23 cellular contexts compared by ENCODE assay signal in the genomic region with DNA sequence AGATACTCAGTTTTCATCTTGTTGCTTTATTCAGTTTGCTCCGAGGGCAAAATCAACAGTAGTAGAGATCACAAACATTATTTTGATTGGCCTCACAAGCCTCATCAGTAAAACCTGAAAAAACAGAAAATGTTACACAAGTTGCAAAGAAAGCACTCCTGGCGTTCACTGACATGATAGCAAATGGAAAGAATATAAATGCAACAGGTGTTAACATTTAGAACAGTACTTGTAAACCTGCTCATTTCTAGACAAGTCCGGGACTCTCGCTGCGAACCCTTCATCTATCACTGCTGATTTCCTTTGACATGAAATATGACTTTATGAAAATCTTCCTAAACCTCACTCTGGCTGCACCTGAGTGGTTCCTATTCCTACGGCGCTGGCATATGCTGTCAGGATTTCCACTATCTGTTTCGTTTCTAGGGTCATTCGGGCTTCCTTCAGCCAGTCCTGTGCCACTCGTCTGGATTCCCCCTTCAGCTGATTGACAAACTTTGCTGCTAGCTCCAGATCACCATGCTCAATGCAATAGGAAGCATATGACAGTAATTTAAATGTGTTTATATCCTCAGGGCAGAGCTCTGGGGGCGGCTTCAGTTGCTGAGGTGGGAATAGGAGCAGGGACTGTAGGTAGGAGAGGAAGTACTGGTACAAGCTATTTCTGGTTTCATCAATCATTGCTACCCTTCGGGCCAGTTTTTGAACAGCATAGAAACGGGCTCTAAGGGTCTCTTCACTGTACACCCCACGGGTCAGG. TPM values are rescaled to one million over a fixed set of nuclear protein-coding genes. Genes with fewer than 3 reads are reported as not detected.
DNase-seq lines count a peak whose midpoint lies in the region; ATAC-seq, FAIRE-seq and TF ChIP-seq lines count a peak whose summit lies in the region.
"Had no signal": no experiment of that assay in that cellular context is flagged by ENCODE, and none has a peak within 500 bp of the region (broad histone marks: within the 10 kb centered on the region; RNA-seq: fewer than 3 reads in every experiment).

No MANE protein-coding gene starts in this region.

- no peak overlapping the region for H3K27ac ChIP-seq in HepG2 (ENCODE audit: extremely low read length, insufficient read depth, low read length)
- H3K27ac ChIP-seq in Karpas-422 (ENCODE audit: low read length), result no peak overlapping the region
- H3K27ac ChIP-seq: adrenal gland, dorsolateral prefrontal cortex, left ventricle myocardium inferior, Peyer's patch, SJSA1, WERI-Rb-1 had no signal

- H3K4me2 ChIP-seq in HepG2 (ENCODE audit: low read depth, low read length), result no peak overlapping the region
- H3K4me2 ChIP-seq in Karpas-422 (ENCODE audit: low read depth, low read length, poor library complexity, severe bottlenecking), result no peak overlapping the region
- H3K4me2 ChIP-seq: smooth muscle cell had no signal

- H3K36me3 Mint-ChIP-seq in CD14-positive monocyte (peaks cover 69 to 76% of the 10 kb centered on the region in 2 donors), Calu3 (ENCODE audit: insufficient read depth, unreplicated experiment) (peaks cover 62% of the 10 kb centered on the region)
- peaks cover 45% of the 10 kb centered on the region for H3K36me3 Mint-ChIP-seq in activated CD8-positive, alpha-beta T cell treated with anti-CD3 and anti-CD28 coated beads for 36 hours (ENCODE audit: low read depth)

- peaks cover 0 to 2% (median 0%) of the 10 kb centered on the region in 3 donors for H3K27me3 Mint-ChIP-seq in CD14-positive monocyte (ENCODE audit: low read depth in 3 of 3)
- no peaks in the 10 kb centered on the region for H3K27me3 Mint-ChIP-seq in Calu3 (ENCODE audit: unreplicated experiment)
- H3K27me3 Mint-ChIP-seq in activated CD8-positive, alpha-beta T cell treated with anti-CD3 and anti-CD28 coated beads for 36 hours, result no peaks in the 10 kb centered on the region

- in situ Hi-C loops in HepG2 (cut with HindIII; ENCODE audit: extremely low pct_ligation_motif_present, low pct_unique_long_range_greater_than_20kb) (no loop called here), HAP-1 (cut with MboI; ENCODE audit: low sequenced_read_pairs) (no loop called here)

- H3K79me2 ChIP-seq in HepG2 (ENCODE audit: insufficient read depth, low read length) (no peaks in the 10 kb centered on the region), Karpas-422 (ENCODE audit: low read length) (no peaks in the 10 kb centered on the region)

- DNase-seq in CD14-positive monocyte (ENCODE audit: low spot score) (no peak), Calu3 (no peak), HepG2 (ENCODE audit: low spot score) (no peak), COLO668 (lab: John Stamatoyannopoulos, UW; ENCODE audit: unreplicated experiment) (no peak), HAP-1 (ENCODE audit: low spot score in 2 of 2) (no peak), Karpas-422 (no peak), COR-L47 (lab: John Stamatoyannopoulos, UW) (no peak)
- no peak for DNase-seq in activated CD8-positive, alpha-beta T cell treated with anti-CD3 and anti-CD28 coated beads for 36 hours
- DNase-seq: activated CD8-positive, alpha-beta memory T cell treated with anti-CD3 and anti-CD28 coated beads for 24 hours; adrenal gland; dorsolateral prefrontal cortex; immature natural killer cell; KG1; left ventricle myocardium inferior; mucosa of descending colon; NCI-H187; NCI-H82; Peyer's patch; stimulated activated CD4-positive, alpha-beta T cell treated with anti-CD3 and anti-CD28 coated beads, Interleukin-4, amount 100 ng/mL, for 24 hours; WERI-Rb-1 had no signal

- 98% methylated on average over 14 of the region's 14 CpGs for WGBS in HepG2 (ENCODE audit: low lambda C conversion rate)

- no peak for TF ChIP-seq CTCF in CD14-positive monocyte (IDR thresholded peaks at IDR 0.05)
- TF ChIP-seq CTCF in Calu3 (IDR thresholded peaks at IDR 0.05; ENCODE audit: unreplicated experiment), result no peak
- no peak for TF ChIP-seq CTCF in activated CD8-positive, alpha-beta T cell treated with anti-CD3 and anti-CD28 coated beads for 36 hours (IDR thresholded peaks at IDR 0.05)
- TF ChIP-seq CTCF in HepG2 (CRISPR knock-in tag; IDR thresholded peaks at IDR 0.05), result no peak

- no peak for FAIRE-seq in HepG2 (lab: Jason Lieb, UNC)
- FAIRE-seq: G401.6 had no signal

- no peak for ATAC-seq in activated CD8-positive, alpha-beta T cell treated with anti-CD3 and anti-CD28 coated beads for 36 hours
- peak; percentile 8 for ATAC-seq in HepG2
- ATAC-seq: mucosa of descending colon had no signal

- TF ChIP-seq POLR2A in HepG2 (IDR thresholded peaks at IDR 0.05; ENCODE audit: insufficient read depth in 1 of 2, low read depth in 2 of 2, low read length in 2 of 2), result no peak

- H3K27me3 ChIP-seq in HepG2 (ENCODE audit: control insufficient read depth in 1 of 2, insufficient read depth in 2 of 2, low read length in 2 of 2) (no peaks in the 10 kb centered on the region), HAP-1 (ENCODE audit: low read depth) (no peaks in the 10 kb centered on the region), Karpas-422 (ENCODE audit: low read length) (no peaks in the 10 kb centered on the region)
- H3K27me3 ChIP-seq: adrenal gland, dorsolateral prefrontal cortex, Peyer's patch, SJSA1 had no signal

- POLR2A ChIA-PET in activated CD8-positive, alpha-beta T cell treated with anti-CD3 and anti-CD28 coated beads for 36 hours (lab: Charles Lee), result interaction anchor here (0.9 to 1.2 kb wide), 4 partner anchors 10 to 38 kb away, joined by 3 to 5 read pairs (median 4); a partner anchor contains a TSS
- POLR2A ChIA-PET in HepG2 (lab: Yijun Ruan, JAX), result interaction anchor here (1.5 kb wide), 1 partner anchor 15 kb away, joined by 3 read pairs; no protein-coding TSS in a partner anchor

- no peak for TF ChIP-seq RAD21 in HepG2 (CRISPR knock-in tag; IDR thresholded peaks at IDR 0.05)

- peaks cover 20% of the 10 kb centered on the region for H3K4me1 ChIP-seq in HepG2 (ENCODE audit: insufficient read depth, low read length)
- H3K4me1 ChIP-seq in HAP-1, result no peaks in the 10 kb centered on the region
- H3K4me1 ChIP-seq in Karpas-422 (ENCODE audit: low read length), result no peaks in the 10 kb centered on the region
- H3K4me1 ChIP-seq: adrenal gland, Peyer's patch, SJSA1 had no signal

- TF ChIP-seq EP300 in HepG2 (IDR thresholded peaks at IDR 0.05; ENCODE audit: low read depth in 2 of 2, low read length in 2 of 2) (no peak), HepG2 (CRISPR knock-in tag; IDR thresholded peaks at IDR 0.05; ENCODE audit: borderline replicate concordance) (no peak)

- H2AFZ ChIP-seq in HepG2 (ENCODE audit: low read length) (no peak overlapping the region), Karpas-422 (ENCODE audit: low read length) (no peak overlapping the region)

- intact Hi-C loops in CD14-positive monocyte (cut with micrococcal nuclease), result no loop called here
- intact Hi-C loops in Calu3 (cut with micrococcal nuclease; ENCODE audit: unreplicated experiment), result no loop called here
- intact Hi-C loops in activated CD8-positive, alpha-beta T cell treated with anti-CD3 and anti-CD28 coated beads for 36 hours (cut with micrococcal nuclease), result no loop called here
- intact Hi-C loops in HepG2 (cut with micrococcal nuclease; ENCODE audit: unreplicated experiment), result loop anchor here (5.0 kb wide), 1 partner anchor 37 kb away; a partner anchor contains a TSS

- H3K4me1 Mint-ChIP-seq in CD14-positive monocyte (peaks cover 35% of the 10 kb centered on the region), Calu3 (ENCODE audit: low read depth, unreplicated experiment) (no peaks in the 10 kb centered on the region)
- H3K4me1 Mint-ChIP-seq in activated CD8-positive, alpha-beta T cell treated with anti-CD3 and anti-CD28 coated beads for 36 hours (ENCODE audit: low read depth), result peaks cover 13% of the 10 kb centered on the region
- H3K4me1 Mint-ChIP-seq: immature natural killer cell had no signal

- no peak overlapping the region for H3K4me3 ChIP-seq in HepG2 (replicated peaks in 1 of 3; ENCODE audit: insufficient read depth in 1 of 3, low read depth in 2 of 3, low read length in 3 of 3)
- H3K4me3 ChIP-seq in HAP-1, result no peak overlapping the region
- H3K4me3 ChIP-seq in Karpas-422 (ENCODE audit: low read length), result no peak overlapping the region
- H3K4me3 ChIP-seq: adrenal gland, dorsolateral prefrontal cortex, left ventricle myocardium inferior, mucosa of descending colon, Peyer's patch, SJSA1, smooth muscle cell had no signal

- H3K36me3 ChIP-seq in HepG2 (replicated peaks in 1 of 2; ENCODE audit: control insufficient read depth in 1 of 2, insufficient read depth in 2 of 2, low read length in 2 of 2), result peaks cover 22 to 69% of the 10 kb centered on the region in 2 experiments
- peaks cover 92% of the 10 kb centered on the region for H3K36me3 ChIP-seq in HAP-1 (replicated peaks)
- H3K36me3 ChIP-seq in Karpas-422 (ENCODE audit: insufficient read depth, low read length), result peaks cover 68% of the 10 kb centered on the region

- H3K9me2 ChIP-seq in Karpas-422 (replicated peaks; ENCODE audit: insufficient read depth, low read length), result no peaks in the 10 kb centered on the region

- peak overlapping the region; percentile 42 to 88 (median 75) for H3K27ac Mint-ChIP-seq in CD14-positive monocyte
- H3K27ac Mint-ChIP-seq in Calu3 (ENCODE audit: unreplicated experiment), result no peak overlapping the region
- H3K27ac Mint-ChIP-seq in activated CD8-positive, alpha-beta T cell treated with anti-CD3 and anti-CD28 coated beads for 36 hours, result peak overlapping the region; percentile 16

- H3K9me3 Mint-ChIP-seq in CD14-positive monocyte, result no peaks in the 10 kb centered on the region
- H3K9me3 Mint-ChIP-seq in Calu3 (ENCODE audit: low read depth, unreplicated experiment), result no peaks in the 10 kb centered on the region
- H3K9me3 Mint-ChIP-seq in activated CD8-positive, alpha-beta T cell treated with anti-CD3 and anti-CD28 coated beads for 36 hours, result no peaks in the 10 kb centered on the region
- H3K9me3 Mint-ChIP-seq: immature natural killer cell had no signal

- TSS peak; percentile 69 for BruUV-seq in Calu3 (replicated peaks; lab: Mats Ljungman, UMichigan)
- BruUV-seq in HepG2 (replicated peaks; lab: Mats Ljungman, UMichigan), result TSS peak; percentile 48

- no peak overlapping the region for H3K4me3 Mint-ChIP-seq in CD14-positive monocyte
- no peak overlapping the region for H3K4me3 Mint-ChIP-seq in Calu3 (ENCODE audit: low read depth, unreplicated experiment)
- H3K4me3 Mint-ChIP-seq in activated CD8-positive, alpha-beta T cell treated with anti-CD3 and anti-CD28 coated beads for 36 hours, result no peak overlapping the region
- H3K4me3 Mint-ChIP-seq: immature natural killer cell had no signal

- H3K9ac ChIP-seq in HepG2 (ENCODE audit: insufficient read depth, low read depth, low read length) (no peak overlapping the region), Karpas-422 (ENCODE audit: low read length) (no peak overlapping the region)

- CTCF ChIA-PET in Calu3 (lab: Charles Lee) (interaction anchor here (0.5 kb wide), 1 partner anchor 18 kb away, joined by 4 read pairs; no protein-coding TSS in a partner anchor), HepG2 (lab: Yijun Ruan, JAX; ENCODE audit: low intra/inter-chr PET ratio, low total read pairs) (no interaction called here)
- CTCF ChIA-PET in activated CD8-positive, alpha-beta T cell treated with anti-CD3 and anti-CD28 coated beads for 36 hours (lab: Charles Lee), result no interaction called here

- H4K20me1 ChIP-seq in HepG2 (ENCODE audit: insufficient read depth, low read length), result no peaks in the 10 kb centered on the region
- peaks cover 3% of the 10 kb centered on the region; the same call in 1 of the 2 replicates for H4K20me1 ChIP-seq in Karpas-422 (ENCODE audit: insufficient read depth, low read depth, low read length)

- no peaks in the 10 kb centered on the region for H3K9me3 ChIP-seq in HepG2 (ENCODE audit: low read length)
- no peaks in the 10 kb centered on the region for H3K9me3 ChIP-seq in HAP-1
- no peaks in the 10 kb centered on the region for H3K9me3 ChIP-seq in Karpas-422 (ENCODE audit: low read length)
- H3K9me3 ChIP-seq: adrenal gland, left ventricle myocardium inferior, mucosa of descending colon, Peyer's patch, SJSA1 had no signal

RNA-seq across cellular contexts. Expression of a gene that starts 38.1 kb away (rescaled TPM):
- polyA plus RNA-seq in CD14-positive monocyte, result 10 to 100 TPM; 14.0 to 17.8 TPM
- 113 and 126 TPM in 2 replicates for total RNA-seq in Calu3 (2022)
- total RNA-seq in activated CD8-positive, alpha-beta T cell treated with anti-CD3 and anti-CD28 coated beads for 36 hours, result 100 to 1,000 TPM; 180 to 191 TPM
- 309 and 342 TPM in 2 replicates for total RNA-seq in HepG2 (2016; rRNA removed; fragmentation: Illumina TruSeq; extraction: Trizol)
- 71.6 and 79.2 TPM in 2 replicates for total RNA-seq in HepG2 (2016; cell fraction: cytosol; rRNA removed; fragmentation: Illumina TruSeq; extraction: Trizol; ENCODE audit: low read depth)
- total RNA-seq in HepG2 (2016; cell fraction: insoluble cytoplasmic fraction; rRNA removed; fragmentation: Illumina TruSeq; extraction: Trizol), result 310 TPM in 2 replicates
- 58.3 and 77.0 TPM in 2 replicates for total RNA-seq in HepG2 (2016; cell fraction: membrane; rRNA removed; fragmentation: Illumina TruSeq; extraction: Trizol)
- total RNA-seq in HepG2 (2016; cell fraction: nucleus; rRNA removed; fragmentation: Illumina TruSeq; extraction: Trizol), result 445 and 480 TPM in 2 replicates
- 98.5 and 124 TPM in 2 replicates for polyA plus RNA-seq in HepG2 (2011; rRNA removed)
- 24.5 and 34.9 TPM in 2 replicates for polyA plus RNA-seq in HepG2 (2011; cell fraction: cytosol; rRNA removed)
- polyA plus RNA-seq in HepG2 (2011; cell fraction: nucleus; rRNA removed), result 236 and 278 TPM in 2 replicates
- polyA plus RNA-seq in HepG2 (2012), result 66.3 and 99.3 TPM in 2 replicates
- polyA plus RNA-seq in HepG2 (2016; cell fraction: cytosol; fragmentation: Illumina TruSeq; extraction: Trizol; ENCODE audit: low read depth), result 8.5 and 10.5 TPM in 2 replicates
- polyA plus RNA-seq in HepG2 (2016; cell fraction: insoluble cytoplasmic fraction; fragmentation: Illumina TruSeq; extraction: Trizol; ENCODE audit: low read depth), result 166 and 170 TPM in 2 replicates
- polyA plus RNA-seq in HepG2 (2016; cell fraction: membrane; fragmentation: Illumina TruSeq; extraction: Trizol; ENCODE audit: low read depth), result 10.8 and 14.6 TPM in 2 replicates
- 350 and 370 TPM in 2 replicates for polyA plus RNA-seq in HepG2 (2016; cell fraction: nucleus; fragmentation: Illumina TruSeq; extraction: Trizol; ENCODE audit: insufficient read depth, low read depth)
- 87.7 and 177 TPM in 2 replicates for polyA minus RNA-seq in HepG2 (2011; rRNA and poly(A)+ RNA removed; ENCODE audit: low replicate concordance)
- 91.6 and 159 TPM in 2 replicates for polyA minus RNA-seq in HepG2 (2011; cell fraction: cytosol; rRNA and poly(A)+ RNA removed)
- polyA minus RNA-seq in HepG2 (2011; cell fraction: nucleus; rRNA and poly(A)+ RNA removed), result 941 and 2,119 TPM in 2 replicates
- 248 and 523 TPM in 2 replicates for total RNA-seq in Karpas-422 (2014; rRNA removed; shearing (Covaris generic); ENCODE audit: low replicate concordance)

RNA-seq across cellular contexts. Expression of a gene that starts 38.4 kb away (rescaled TPM):
- polyA plus RNA-seq in CD14-positive monocyte, result 1 to 10 TPM in 1 of 2 donors, under 1 TPM in 1; 0.45 to 1.6 TPM
- 58.3 and 65.5 TPM in 2 replicates for total RNA-seq in Calu3 (2022)
- 10 to 100 TPM; 41.8 to 42.1 TPM for total RNA-seq in activated CD8-positive, alpha-beta T cell treated with anti-CD3 and anti-CD28 coated beads for 36 hours
- total RNA-seq in HepG2 (2016; rRNA removed; fragmentation: Illumina TruSeq; extraction: Trizol), result 39.9 and 61.1 TPM in 2 replicates
- total RNA-seq in HepG2 (2016; cell fraction: cytosol; rRNA removed; fragmentation: Illumina TruSeq; extraction: Trizol; ENCODE audit: low read depth), result 4.1 and 4.4 TPM in 2 replicates
- total RNA-seq in HepG2 (2016; cell fraction: insoluble cytoplasmic fraction; rRNA removed; fragmentation: Illumina TruSeq; extraction: Trizol), result 41.0 and 46.9 TPM in 2 replicates
- total RNA-seq in HepG2 (2016; cell fraction: membrane; rRNA removed; fragmentation: Illumina TruSeq; extraction: Trizol), result 11.5 and 14.0 TPM in 2 replicates
- 44.7 and 47.5 TPM in 2 replicates for total RNA-seq in HepG2 (2016; cell fraction: nucleus; rRNA removed; fragmentation: Illumina TruSeq; extraction: Trizol)
- 6.5 and 7.2 TPM in 2 replicates for polyA plus RNA-seq in HepG2 (2011; rRNA removed)
- polyA plus RNA-seq in HepG2 (2011; cell fraction: cytosol; rRNA removed), result 4.2 and 4.6 TPM in 2 replicates
- polyA plus RNA-seq in HepG2 (2011; cell fraction: nucleus; rRNA removed), result 13.7 and 16.1 TPM in 2 replicates
- polyA plus RNA-seq in HepG2 (2012), result 13.5 and 22.6 TPM in 2 replicates
- polyA plus RNA-seq in HepG2 (2016; cell fraction: cytosol; fragmentation: Illumina TruSeq; extraction: Trizol; ENCODE audit: low read depth), result 1.0 TPM in 2 replicates
- polyA plus RNA-seq in HepG2 (2016; cell fraction: insoluble cytoplasmic fraction; fragmentation: Illumina TruSeq; extraction: Trizol; ENCODE audit: low read depth), result 14.6 and 20.3 TPM in 2 replicates
- 2.5 and 3.0 TPM in 2 replicates for polyA plus RNA-seq in HepG2 (2016; cell fraction: membrane; fragmentation: Illumina TruSeq; extraction: Trizol; ENCODE audit: low read depth)
- 26.2 and 30.4 TPM in 2 replicates for polyA plus RNA-seq in HepG2 (2016; cell fraction: nucleus; fragmentation: Illumina TruSeq; extraction: Trizol; ENCODE audit: insufficient read depth, low read depth)
- 21.9 and 31.1 TPM in 2 replicates for polyA minus RNA-seq in HepG2 (2011; rRNA and poly(A)+ RNA removed; ENCODE audit: low replicate concordance)
- 18.7 and 22.5 TPM in 2 replicates for polyA minus RNA-seq in HepG2 (2011; cell fraction: cytosol; rRNA and poly(A)+ RNA removed)
- 50.6 and 72.4 TPM in 2 replicates for polyA minus RNA-seq in HepG2 (2011; cell fraction: nucleus; rRNA and poly(A)+ RNA removed)
- 19.4 and 21.3 TPM in 2 replicates for total RNA-seq in Karpas-422 (2014; rRNA removed; shearing (Covaris generic); ENCODE audit: low replicate concordance)

RNA-seq across cellular contexts. Expression of a gene that starts 51.2 kb away (rescaled TPM):
- polyA plus RNA-seq in CD14-positive monocyte (10 to 100 TPM; 41.2 to 54.0 TPM), HepG2 (2011; rRNA removed) (52.3 and 63.5 TPM in 2 replicates)
- total RNA-seq in Calu3 (2022) (86.7 and 88.7 TPM in 2 replicates), HepG2 (2016; rRNA removed; fragmentation: Illumina TruSeq; extraction: Trizol) (119 and 174 TPM in 2 replicates)
- 100 to 1,000 TPM; 143 to 144 TPM for total RNA-seq in activated CD8-positive, alpha-beta T cell treated with anti-CD3 and anti-CD28 coated beads for 36 hours
- 15.3 and 18.4 TPM in 2 replicates for total RNA-seq in HepG2 (2016; cell fraction: cytosol; rRNA removed; fragmentation: Illumina TruSeq; extraction: Trizol; ENCODE audit: low read depth)
- 120 and 173 TPM in 2 replicates for total RNA-seq in HepG2 (2016; cell fraction: insoluble cytoplasmic fraction; rRNA removed; fragmentation: Illumina TruSeq; extraction: Trizol)
- total RNA-seq in HepG2 (2016; cell fraction: membrane; rRNA removed; fragmentation: Illumina TruSeq; extraction: Trizol), result 33.8 and 38.5 TPM in 2 replicates
- total RNA-seq in HepG2 (2016; cell fraction: nucleus; rRNA removed; fragmentation: Illumina TruSeq; extraction: Trizol), result 77.7 and 86.2 TPM in 2 replicates
- 44.9 and 51.8 TPM in 2 replicates for polyA plus RNA-seq in HepG2 (2011; cell fraction: cytosol; rRNA removed)
- polyA plus RNA-seq in HepG2 (2011; cell fraction: nucleus; rRNA removed), result 33.6 and 36.1 TPM in 2 replicates
- 82.6 and 99.8 TPM in 2 replicates for polyA plus RNA-seq in HepG2 (2012)
- polyA plus RNA-seq in HepG2 (2016; cell fraction: cytosol; fragmentation: Illumina TruSeq; extraction: Trizol; ENCODE audit: low read depth), result 12.7 and 14.4 TPM in 2 replicates
- 192 and 195 TPM in 2 replicates for polyA plus RNA-seq in HepG2 (2016; cell fraction: insoluble cytoplasmic fraction; fragmentation: Illumina TruSeq; extraction: Trizol; ENCODE audit: low read depth)
- polyA plus RNA-seq in HepG2 (2016; cell fraction: membrane; fragmentation: Illumina TruSeq; extraction: Trizol; ENCODE audit: low read depth), result 23.3 and 29.6 TPM in 2 replicates
- polyA plus RNA-seq in HepG2 (2016; cell fraction: nucleus; fragmentation: Illumina TruSeq; extraction: Trizol; ENCODE audit: insufficient read depth, low read depth), result 110 TPM in 2 replicates
- 58.1 and 76.7 TPM in 2 replicates for polyA minus RNA-seq in HepG2 (2011; rRNA and poly(A)+ RNA removed; ENCODE audit: low replicate concordance)
- polyA minus RNA-seq in HepG2 (2011; cell fraction: cytosol; rRNA and poly(A)+ RNA removed), result 66.1 and 82.3 TPM in 2 replicates
- polyA minus RNA-seq in HepG2 (2011; cell fraction: nucleus; rRNA and poly(A)+ RNA removed), result 88.0 and 90.4 TPM in 2 replicates
- total RNA-seq in Karpas-422 (2014; rRNA removed; shearing (Covaris generic); ENCODE audit: low replicate concordance), result 75.6 and 115 TPM in 2 replicates

RNA-seq across cellular contexts. Expression of a gene that starts 55.2 kb away (rescaled TPM):
- polyA plus RNA-seq in CD14-positive monocyte, result 10 to 100 TPM; 26.9 to 35.0 TPM
- 36.2 and 41.5 TPM in 2 replicates for total RNA-seq in Calu3 (2022)
- total RNA-seq in activated CD8-positive, alpha-beta T cell treated with anti-CD3 and anti-CD28 coated beads for 36 hours, result 10 to 100 TPM; 86.8 to 87.0 TPM
- 97.1 and 152 TPM in 2 replicates for total RNA-seq in HepG2 (2016; rRNA removed; fragmentation: Illumina TruSeq; extraction: Trizol)
- total RNA-seq in HepG2 (2016; cell fraction: cytosol; rRNA removed; fragmentation: Illumina TruSeq; extraction: Trizol; ENCODE audit: low read depth), result 25.4 and 27.6 TPM in 2 replicates
- total RNA-seq in HepG2 (2016; cell fraction: insoluble cytoplasmic fraction; rRNA removed; fragmentation: Illumina TruSeq; extraction: Trizol), result 97.8 and 161 TPM in 2 replicates
- 21.6 and 28.9 TPM in 2 replicates for total RNA-seq in HepG2 (2016; cell fraction: membrane; rRNA removed; fragmentation: Illumina TruSeq; extraction: Trizol)
- total RNA-seq in HepG2 (2016; cell fraction: nucleus; rRNA removed; fragmentation: Illumina TruSeq; extraction: Trizol), result 35.9 and 40.2 TPM in 2 replicates
- polyA plus RNA-seq in HepG2 (2011; rRNA removed), result 80.5 and 86.1 TPM in 2 replicates
- polyA plus RNA-seq in HepG2 (2011; cell fraction: cytosol; rRNA removed), result 62.3 and 68.7 TPM in 2 replicates
- polyA plus RNA-seq in HepG2 (2011; cell fraction: nucleus; rRNA removed), result 40.2 and 46.3 TPM in 2 replicates
- 31.5 and 48.9 TPM in 2 replicates for polyA plus RNA-seq in HepG2 (2012)
- 21.8 and 23.1 TPM in 2 replicates for polyA plus RNA-seq in HepG2 (2016; cell fraction: cytosol; fragmentation: Illumina TruSeq; extraction: Trizol; ENCODE audit: low read depth)
- 148 and 150 TPM in 2 replicates for polyA plus RNA-seq in HepG2 (2016; cell fraction: insoluble cytoplasmic fraction; fragmentation: Illumina TruSeq; extraction: Trizol; ENCODE audit: low read depth)
- 17.2 and 19.6 TPM in 2 replicates for polyA plus RNA-seq in HepG2 (2016; cell fraction: membrane; fragmentation: Illumina TruSeq; extraction: Trizol; ENCODE audit: low read depth)
- polyA plus RNA-seq in HepG2 (2016; cell fraction: nucleus; fragmentation: Illumina TruSeq; extraction: Trizol; ENCODE audit: insufficient read depth, low read depth), result 55.3 and 64.5 TPM in 2 replicates
- 143 and 152 TPM in 2 replicates for polyA minus RNA-seq in HepG2 (2011; rRNA and poly(A)+ RNA removed; ENCODE audit: low replicate concordance)
- polyA minus RNA-seq in HepG2 (2011; cell fraction: cytosol; rRNA and poly(A)+ RNA removed), result 21.9 and 30.4 TPM in 2 replicates
- polyA minus RNA-seq in HepG2 (2011; cell fraction: nucleus; rRNA and poly(A)+ RNA removed), result 27.9 and 35.1 TPM in 2 replicates
- total RNA-seq in Karpas-422 (2014; rRNA removed; shearing (Covaris generic); ENCODE audit: low replicate concordance), result 45.8 and 73.9 TPM in 2 replicates
